Comparison of ENCODE assay signal across 8 cellular contexts in the genomic region with DNA sequence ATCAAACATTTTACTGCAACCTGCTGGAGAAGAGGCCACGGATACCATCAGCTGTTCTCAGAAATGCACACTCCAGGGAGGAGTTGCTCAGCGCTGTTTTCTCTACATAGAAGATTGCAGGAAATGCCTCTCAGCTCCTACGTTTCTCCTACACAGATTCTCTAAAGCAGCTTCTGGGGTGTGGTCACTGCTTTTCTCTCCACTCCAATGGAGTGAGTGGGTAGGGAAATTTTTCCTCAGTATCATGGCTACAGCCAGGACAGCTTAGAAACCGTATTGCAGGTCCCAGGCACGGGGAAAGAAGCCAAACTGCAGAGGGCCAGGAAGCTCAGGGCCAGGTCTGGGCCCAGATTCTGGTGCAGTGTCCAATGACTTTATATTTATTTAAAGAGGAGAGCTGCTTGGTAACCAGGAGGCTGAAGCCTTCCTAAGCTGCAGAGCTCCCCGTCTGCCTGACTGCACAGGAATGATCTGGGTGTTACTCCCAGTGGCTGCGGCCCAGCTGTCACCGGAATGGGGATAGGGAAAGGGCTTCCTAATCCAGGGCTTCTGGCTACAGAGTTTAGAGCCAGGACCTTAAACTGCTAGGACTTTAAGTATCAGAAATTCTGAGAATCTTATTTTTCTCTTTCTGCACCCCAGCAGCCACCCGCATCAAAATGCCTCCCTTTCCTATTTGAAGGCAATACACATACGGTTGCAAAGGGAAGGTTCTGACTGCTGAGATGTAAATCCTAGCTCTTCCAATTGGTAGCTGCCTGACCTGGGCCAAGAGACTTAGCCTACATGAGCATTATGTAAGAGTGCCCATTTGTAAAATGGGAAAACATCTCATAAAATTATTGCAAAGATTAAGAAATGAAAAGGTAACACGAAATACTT. TPM values are rescaled to one million over a fixed set of nuclear protein-coding genes. Genes with fewer than 3 reads are reported as not detected.
DNase-seq lines count a peak whose midpoint lies in the region; ATAC-seq, FAIRE-seq and TF ChIP-seq lines count a peak whose summit lies in the region.

No MANE protein-coding gene starts in this region.

- intact Hi-C loops in GM12878 (cut with micrococcal nuclease; ENCODE audit: unreplicated experiment) = loop anchor here (5.0 to 10.0 kb wide), 2 partner anchors 44 to 134 kb away; a partner anchor contains a TSS

- no TSS peak for BruUV-seq in GM12878 (replicated peaks; lab: Mats Ljungman, UMichigan)

- ATAC-seq in GM12878 = no peak
- no peak for ATAC-seq in GM19035 (IDR thresholded peaks at IDR 0.05; ENCODE audit: unreplicated experiment)
- no peak for ATAC-seq in HG03521 (IDR thresholded peaks at IDR 0.05; ENCODE audit: unreplicated experiment)

- CTCF ChIA-PET in GM12878 (lab: Yijun Ruan, JAX) = interaction anchor here (0.7 to 3.2 kb wide), 7 partner anchors 8 to 397 kb away, joined by 3 to 10 read pairs (median 4); no protein-coding TSS in a partner anchor

- POLR2A ChIA-PET in GM12878 (lab: Charles Lee) = interaction anchor here (0.5 to 3.8 kb wide), 18 partner anchors 9 to 453 kb away, joined by 3 to 19 read pairs (median 4); a partner anchor contains a TSS

- TF ChIP-seq EP300 in GM12878 (IDR thresholded peaks at IDR 0.05; ENCODE audit: borderline replicate concordance in 1 of 2, control insufficient read depth in 1 of 2, low read depth in 2 of 2, low read length in 2 of 2) = no peak

- FAIRE-seq in GM12878 (lab: Jason Lieb, UNC) = no peak

- H4K20me1 ChIP-seq in BLaER1 treated with 17β-estradiol and CSF1 and Interleukin-3, amounts not matched to agents 10 nM and 100 nM = peaks cover 24 to 36% (median 32%) of the 10 kb centered on the region in 11 experiments; a peak in 21 of 22 replicates
- H4K20me1 ChIP-seq in GM12878 (ENCODE audit: control insufficient read depth, insufficient read depth) = no peaks in the 10 kb centered on the region

- no peaks in the 10 kb centered on the region for H3K9me3 ChIP-seq in BLaER1 treated with 17β-estradiol and CSF1 and Interleukin-3, amounts not matched to agents 10 nM and 100 nM (replicated peaks in 1 of 11)
- H3K9me3 ChIP-seq in MG63 (no peaks in the 10 kb centered on the region), GM12878 (replicated peaks; ENCODE audit: control insufficient read depth, insufficient read depth, low read length) (no peaks in the 10 kb centered on the region), skeletal muscle satellite cell (replicated peaks; ENCODE audit: low read length) (no peaks in the 10 kb centered on the region)

- H3K4me2 ChIP-seq in BLaER1 treated with 17β-estradiol and CSF1 and Interleukin-3, amounts not matched to agents 10 nM and 100 nM = peak overlapping the region; percentile 77 to 95 (median 88)
- H3K4me2 ChIP-seq in GM12878 (ENCODE audit: control insufficient read depth, insufficient read depth) (peak overlapping the region; percentile 84), skeletal muscle satellite cell (ENCODE audit: low read length) (peak overlapping the region; percentile 90)

- peak overlapping the region; percentile 86 to 97 (median 92); a peak in 20 of 22 replicates for H3K9ac ChIP-seq in BLaER1 treated with 17β-estradiol and CSF1 and Interleukin-3, amounts not matched to agents 10 nM and 100 nM
- H3K9ac ChIP-seq in GM12878 (ENCODE audit: control insufficient read depth, insufficient read depth, low read length) (peak overlapping the region; percentile 72; the same call in 1 of the 2 replicates), skeletal muscle satellite cell (ENCODE audit: low read depth, low read length) (peak overlapping the region; percentile 85)

- H2AFZ ChIP-seq in GM12878 (ENCODE audit: control insufficient read depth, low read depth, low read length) = peak overlapping the region; percentile 91; the same call in 1 of the 2 replicates

- peak overlapping the region; percentile 89 to 99 (median 98) for H3K4me3 ChIP-seq in BLaER1 treated with 17β-estradiol and CSF1 and Interleukin-3, amounts not matched to agents 10 nM and 100 nM
- H3K4me3 ChIP-seq in MG63 = peak overlapping the region; percentile 89
- H3K4me3 ChIP-seq in GM12878 = peak overlapping the region; percentile 72
- peak overlapping the region; percentile 95 for H3K4me3 ChIP-seq in skeletal muscle satellite cell (ENCODE audit: low read length)

- in situ Hi-C loops in GM12878 (cut with MboI) = no loop called here

- WGBS in GM12878 (ENCODE audit: insufficient coverage, insufficient replicate concordance, low lambda C conversion rate, missing lambda C conversion rate) = 79% methylated on average over 11 of the region's 11 CpGs

- no peaks in the 10 kb centered on the region for H3K27me3 ChIP-seq in BLaER1 treated with 17β-estradiol and CSF1 and Interleukin-3, amounts not matched to agents 10 nM and 100 nM
- H3K27me3 ChIP-seq in MG63 (no peaks in the 10 kb centered on the region), GM12878 (replicated peaks in 1 of 2; ENCODE audit: control insufficient read depth in 2 of 2, insufficient read depth in 2 of 2, low read length in 1 of 2) (no peaks in the 10 kb centered on the region), skeletal muscle satellite cell (ENCODE audit: control insufficient read depth, insufficient read depth, low read length) (no peaks in the 10 kb centered on the region)

- TF ChIP-seq CTCF in GM12878 (IDR thresholded peaks at IDR 0.05 in 2 of 3, conservative IDR thresholded peaks at IDR 0.05 in 1 of 3; ENCODE audit: control insufficient read depth in 2 of 3, extremely low read depth in 1 of 3, insufficient read depth in 1 of 3, low read depth in 3 of 3, low read length in 3 of 3) = no peak

- no peaks in the 10 kb centered on the region; a peak in 1 of 22 replicates for H3K36me3 ChIP-seq in BLaER1 treated with 17β-estradiol and CSF1 and Interleukin-3, amounts not matched to agents 10 nM and 100 nM
- H3K36me3 ChIP-seq in MG63 (peaks cover 6% of the 10 kb centered on the region; the same call in 1 of the 2 replicates), GM12878 (ENCODE audit: control insufficient read depth in 2 of 2, insufficient read depth in 2 of 2, low read length in 1 of 2) (no peaks in the 10 kb centered on the region), skeletal muscle satellite cell (ENCODE audit: insufficient read depth, low read length) (no peaks in the 10 kb centered on the region)

- peak; percentile 33 for DNase-seq in MG63
- no peak for DNase-seq in GM12878 (ENCODE audit: low read depth, low spot score)
- DNase-seq in inferior parietal cortex (ENCODE audit: extremely low spot score) = peak; percentile 58
- DNase-seq in HCEC 1CT = no peak

- RAD21 ChIA-PET in GM12878 (lab: Charles Lee; ENCODE audit: unreplicated experiment) = interaction anchor here (0.9 to 2.2 kb wide), 9 partner anchors 8 to 267 kb away, joined by 3 to 12 read pairs (median 5); a partner anchor contains a TSS

- peaks cover 29% of the 10 kb centered on the region for H3K79me2 ChIP-seq in GM12878 (ENCODE audit: control insufficient read depth, insufficient read depth, low read length)

- H3K27ac ChIP-seq in BLaER1 treated with 17β-estradiol and CSF1 and Interleukin-3, amounts not matched to agents 10 nM and 100 nM = peak overlapping the region in 9 of 11 experiments; percentile 69 to 90 (median 84); a peak in 15 of 22 replicates
- no peak overlapping the region for H3K27ac ChIP-seq in GM12878 (ENCODE audit: control insufficient read depth, insufficient read depth)

- SMC1A ChIA-PET in GM12878 (lab: Charles Lee; ENCODE audit: uncharacterized antibody, unreplicated experiment) = interaction anchor here (0.6 to 4.5 kb wide), 13 partner anchors 8 to 131 kb away, joined by 3 to 20 read pairs (median 4); a partner anchor contains a TSS

- no peak for TF ChIP-seq POLR2A in GM12878 (IDR thresholded peaks at IDR 0.05; ENCODE audit: low read depth, low read length)

- TF ChIP-seq RAD21 in GM12878 (IDR thresholded peaks at IDR 0.05; ENCODE audit: insufficient read depth, low read depth, low read length) = no peak

- H3K4me1 ChIP-seq in BLaER1 treated with 17β-estradiol and CSF1 and Interleukin-3, amounts not matched to agents 10 nM and 100 nM = peaks cover 44 to 57% (median 47%) of the 10 kb centered on the region in 10 experiments
- H3K4me1 ChIP-seq in GM12878 (ENCODE audit: control insufficient read depth, insufficient read depth, low read length) (peaks cover 16% of the 10 kb centered on the region), skeletal muscle satellite cell (ENCODE audit: control insufficient read depth, insufficient read depth, low read length) (peaks cover 42% of the 10 kb centered on the region)

RNA-seq across cellular contexts. Expression of a gene that starts 1.4 kb away (rescaled TPM):
- 82.6 and 111 TPM in 2 replicates for total RNA-seq in MG63 (2014; rRNA removed; shearing (Covaris generic); ENCODE audit: low replicate concordance)
- 455 and 507 TPM in 2 replicates for total RNA-seq in GM12878 (2013; cell fraction: nucleolus; rRNA removed)
- total RNA-seq in GM12878 (2014; rRNA removed) = 117 and 149 TPM in 2 replicates
- 72.8 and 76.4 TPM in 2 replicates for total RNA-seq in GM12878 (2014; rRNA removed; fragmentation: Illumina TruSeq; extraction: Trizol)
- 151 and 156 TPM in 2 replicates for total RNA-seq in GM12878 (2021)
- 62.4 TPM for polyA plus RNA-seq in GM12878 (2011; ENCODE audit: low read depth)
- 77.5 and 123 TPM in 2 replicates for polyA plus RNA-seq in GM12878 (2011; rRNA removed)
- polyA plus RNA-seq in GM12878 (2011; cell fraction: cytosol; rRNA removed) = 175 and 179 TPM in 2 replicates
- polyA plus RNA-seq in GM12878 (2011; cell fraction: nucleus; rRNA removed) = 662 and 1,244 TPM in 2 replicates
- polyA plus RNA-seq in GM12878 (2012) = 83.4 and 103 TPM in 2 replicates
- polyA plus RNA-seq in GM12878 (2014; fragmentation: Illumina TruSeq; extraction: Trizol) = 52.9 and 70.9 TPM in 2 replicates
- polyA plus RNA-seq in GM12878 (2014; fragmentation: Nextera tagmentation; extraction: Ambion mirVana) = 10 to 100 TPM; 18.7 to 46.9 TPM
- polyA plus RNA-seq in GM12878 (2014; rRNA removed) = 104 and 116 TPM in 2 replicates
- polyA plus RNA-seq in GM12878 (2016; fragmentation: Nextera tagmentation; extraction: Ambion mirVana) = 10 to 100 TPM; 65.0 to 66.1 TPM
- polyA minus RNA-seq in GM12878 (2011; rRNA and poly(A)+ RNA removed) = 228 and 314 TPM in 2 replicates
- polyA minus RNA-seq in GM12878 (2011; cell fraction: cytosol; rRNA and poly(A)+ RNA removed) = 87.0 and 88.2 TPM in 2 replicates
- polyA minus RNA-seq in GM12878 (2011; cell fraction: nucleus; rRNA and poly(A)+ RNA removed) = 230 and 517 TPM in 2 replicates
- total RNA-seq in skeletal muscle satellite cell (2012; rRNA removed) = 222 and 249 TPM in 2 replicates

RNA-seq across cellular contexts. Expression of a gene that starts 46.5 kb away (rescaled TPM):
- total RNA-seq in MG63 (2014; rRNA removed; shearing (Covaris generic); ENCODE audit: low replicate concordance) = 58.5 and 60.3 TPM in 2 replicates
- total RNA-seq in GM12878 (2013; cell fraction: nucleolus; rRNA removed) = 23.3 and 25.1 TPM in 2 replicates
- 37.7 and 40.1 TPM in 2 replicates for total RNA-seq in GM12878 (2014; rRNA removed)
- total RNA-seq in GM12878 (2014; rRNA removed; fragmentation: Illumina TruSeq; extraction: Trizol) = 35.7 and 37.7 TPM in 2 replicates
- total RNA-seq in GM12878 (2021) = 36.9 and 37.2 TPM in 2 replicates
- 17.1 TPM for polyA plus RNA-seq in GM12878 (2011; ENCODE audit: low read depth)
- 52.0 and 63.5 TPM in 2 replicates for polyA plus RNA-seq in GM12878 (2011; rRNA removed)
- polyA plus RNA-seq in GM12878 (2011; cell fraction: cytosol; rRNA removed) = 40.5 and 42.8 TPM in 2 replicates
- polyA plus RNA-seq in GM12878 (2011; cell fraction: nucleus; rRNA removed) = 31.9 and 34.2 TPM in 2 replicates
- 20.7 and 26.9 TPM in 2 replicates for polyA plus RNA-seq in GM12878 (2012)
- 38.4 and 38.5 TPM in 2 replicates for polyA plus RNA-seq in GM12878 (2014; fragmentation: Illumina TruSeq; extraction: Trizol)
- polyA plus RNA-seq in GM12878 (2014; fragmentation: Nextera tagmentation; extraction: Ambion mirVana) = 10 to 100 TPM; 17.4 to 18.6 TPM
- polyA plus RNA-seq in GM12878 (2014; rRNA removed) = 26.8 and 30.3 TPM in 2 replicates
- 10 to 100 TPM; 49.0 to 49.1 TPM for polyA plus RNA-seq in GM12878 (2016; fragmentation: Nextera tagmentation; extraction: Ambion mirVana)
- polyA minus RNA-seq in GM12878 (2011; rRNA and poly(A)+ RNA removed) = 58.7 and 72.1 TPM in 2 replicates
- 23.6 and 30.2 TPM in 2 replicates for polyA minus RNA-seq in GM12878 (2011; cell fraction: cytosol; rRNA and poly(A)+ RNA removed)
- polyA minus RNA-seq in GM12878 (2011; cell fraction: nucleus; rRNA and poly(A)+ RNA removed) = 8.0 and 13.6 TPM in 2 replicates
- 29.7 and 32.2 TPM in 2 replicates for total RNA-seq in skeletal muscle satellite cell (2012; rRNA removed)

Comparison
In these comparisons a context has a peak if more than half of its experiments do, and no peak if none do; other contexts are left out.
1. DNase-seq: peak in MG63 (single experiment) and inferior parietal cortex (single experiment); none in GM12878 (single experiment) and HCEC 1CT (single experiment).
2. Peak in every context shown above with its lines, with median percentiles within 50 percentile points of each other: H3K4me2 ChIP-seq, H3K4me3 ChIP-seq and H3K9ac ChIP-seq.